In the genomic region with DNA sequence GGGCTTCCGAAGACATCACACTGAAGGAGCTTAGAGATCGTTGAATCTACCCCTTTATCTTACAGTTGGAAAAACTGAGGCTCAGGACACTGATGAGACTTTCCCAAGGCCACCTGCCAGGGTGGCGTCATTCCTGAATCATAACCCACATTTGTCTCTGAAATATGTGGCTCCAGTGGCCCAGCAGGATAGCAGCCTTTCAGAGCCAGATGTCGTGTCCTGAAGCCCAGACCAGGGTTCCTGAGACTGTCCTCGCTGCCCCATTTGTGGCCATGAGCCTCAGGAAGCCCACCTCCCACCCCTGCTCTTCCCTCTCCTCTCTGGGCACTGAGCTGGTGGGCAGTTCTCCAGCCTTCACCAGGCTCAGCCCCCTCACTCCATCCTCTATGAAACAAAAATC, we compare ENCODE assay signal across 19 cellular contexts. TPM values are rescaled to one million over a fixed set of nuclear protein-coding genes. Genes with fewer than 3 reads are reported as not detected.
A peak's percentile ranks its signal among the peaks of the same experiment; 100 is the strongest.
DNase-seq lines count a peak whose midpoint lies in the region; ATAC-seq and TF ChIP-seq lines count a peak whose summit lies in the region.
"Had no signal": no experiment of that assay in that cellular context is flagged by ENCODE, and none has a peak within 500 bp of the region (broad histone marks: within the 10 kb centered on the region; RNA-seq: fewer than 3 reads in every experiment).

No MANE protein-coding gene starts in this region.

- no peak for TF ChIP-seq CTCF in VCaP (conservative IDR thresholded peaks at IDR 0.05)
- TF ChIP-seq CTCF in right atrium auricular region (IDR thresholded peaks at IDR 0.05) = no peak

- H3K36me3 ChIP-seq in right atrium auricular region (no peaks in the 10 kb centered on the region), skeletal muscle tissue (ENCODE audit: control insufficient read depth in 3 of 3, insufficient read depth in 3 of 3, low read length in 3 of 3) (no peaks in the 10 kb centered on the region)
- H3K36me3 ChIP-seq: BLaER1, MG63 had no signal

- peak overlapping the region; percentile 84 for H3K27ac ChIP-seq in VCaP
- H3K27ac ChIP-seq in right atrium auricular region = peak overlapping the region; percentile 64 to 66
- peak overlapping the region; percentile 75 for H3K27ac ChIP-seq in skeletal muscle tissue (ENCODE audit: low read depth, low read length)
- H3K27ac ChIP-seq: BLaER1 had no signal

- H3K4me1 ChIP-seq in right atrium auricular region = peaks cover 0 to 50% of the 10 kb centered on the region in 2 donors
- H3K4me1 ChIP-seq in skeletal muscle tissue (ENCODE audit: control insufficient read depth in 3 of 3, insufficient read depth in 3 of 3, low read length in 3 of 3) = peaks cover 11 to 26% (median 25%) of the 10 kb centered on the region in 3 donors

- H3K27me3 ChIP-seq in right atrium auricular region = peaks cover 0 to 19% of the 10 kb centered on the region in 2 donors
- H3K27me3 ChIP-seq in skeletal muscle tissue (ENCODE audit: control insufficient read depth in 3 of 3, insufficient read depth in 3 of 3, low read length in 3 of 3) = peaks cover 44 to 72% (median 57%) of the 10 kb centered on the region in 3 donors

- no peak for ATAC-seq in HG03039 (IDR thresholded peaks at IDR 0.05; ENCODE audit: unreplicated experiment)
- ATAC-seq: activated CD4-positive, alpha-beta T cell treated with anti-CD3 and anti-CD28 coated beads for 36 hours had no signal

- H3K9me3 ChIP-seq in right atrium auricular region (no peaks in the 10 kb centered on the region), skeletal muscle tissue (ENCODE audit: control insufficient read depth in 3 of 3, low read length in 3 of 3) (no peaks in the 10 kb centered on the region)
- H3K9me3 ChIP-seq: BLaER1, MG63 had no signal

- H3K9ac ChIP-seq in skeletal muscle tissue (ENCODE audit: low read depth in 1 of 3, low read length in 3 of 3) = peak overlapping the region in 2 of 3 donors; percentile 50 to 68
- H3K9ac ChIP-seq: BLaER1 had no signal

- H3K4me3 ChIP-seq in right atrium auricular region (no peak overlapping the region), skeletal muscle tissue (ENCODE audit: low read length in 3 of 3) (peak overlapping the region; percentile 19 to 61 (median 51))
- H3K4me3 ChIP-seq: BLaER1, MG63 had no signal

- DNase-seq in NCI-H2171 treated with DMSO at 0.1 percent for 48 hours (lab: John Stamatoyannopoulos, UW) = peak; percentile 61
- DNase-seq in NCI-H2171 (lab: John Stamatoyannopoulos, UW) = no peak
- DNase-seq in right atrium auricular region (ENCODE audit: low spot score) = no peak
- DNase-seq in stimulated activated CD4-positive, alpha-beta T cell treated with anti-CD3 and anti-CD28 coated beads, Interleukin-15, amount 100 ng/mL, for 24 hours = no peak
- no peak for DNase-seq in NCI-H510A treated with DMSO at 0.1 percent for 48 hours (lab: John Stamatoyannopoulos, UW)
- DNase-seq: activated CD4-positive, alpha-beta T cell treated with anti-CD3 and anti-CD28 coated beads for 36 hours; central memory CD4-positive, alpha-beta T cell; effector CD4-positive, alpha-beta T cell; GOT3; immature natural killer cell; MG63; NCI-H1436 treated with DMSO at 0.1 percent for 48 hours; NCI-H345; stimulated activated CD4-positive, alpha-beta T cell treated with anti-CD3 and anti-CD28 coated beads, Interleukin-4, amount 100 ng/mL, for 24 hours; SW 1271 had no signal

RNA-seq across cellular contexts. Expression of gene HMCN2, which starts 2.4 kb away (rescaled TPM):
- total RNA-seq in right atrium auricular region = 1 to 10 TPM; 1.3 to 7.3 TPM
- total RNA-seq in skeletal muscle tissue = 12.5 TPM

Comparison
In these comparisons a context has a peak if more than half of its experiments do, and no peak if none do; other contexts are left out.
1. H3K4me3 ChIP-seq: peak in skeletal muscle tissue (3 of 3); none in right atrium auricular region (0 of 2).
2. Peak in every context shown above with its lines, with median percentiles within 50 percentile points of each other: H3K27ac ChIP-seq.